ENCODE assay signal across 1 cellular context in the genomic region with DNA sequence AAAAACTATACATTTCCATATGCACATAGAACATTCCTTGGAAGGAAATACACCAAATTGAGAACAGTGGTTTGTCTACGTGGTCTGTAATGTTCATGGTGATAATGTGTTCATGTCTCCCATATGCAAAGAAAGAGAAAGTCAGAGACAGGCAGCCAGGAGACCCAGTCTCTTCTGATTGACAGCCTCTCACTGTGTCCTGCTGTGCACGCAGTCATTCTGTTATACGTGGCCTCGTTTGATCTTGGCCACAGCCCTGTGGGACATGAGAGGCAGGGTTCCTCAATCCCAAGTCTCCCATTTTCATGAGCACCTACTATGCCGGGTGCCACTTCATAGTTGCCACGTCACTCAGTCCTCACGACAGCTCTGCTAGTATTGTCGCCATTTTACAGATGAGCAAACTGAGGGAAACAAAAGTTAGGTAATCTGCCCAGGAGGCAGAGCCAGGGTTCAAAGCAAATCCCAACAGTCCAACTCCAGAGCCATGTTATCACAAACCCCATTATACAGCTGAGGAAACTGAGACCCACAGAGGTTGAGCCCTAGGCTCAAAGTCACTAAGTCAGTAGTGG.
TF ChIP-seq lines count a peak whose summit lies in the region.

No MANE protein-coding gene starts in this region.

TF ChIP-seq in GM12878, 131 proteins besides CTCF, POLR2A, EP300 and RAD21:
- no peak for TF ChIP-seq CREB1 (IDR thresholded peaks at IDR 0.05; ENCODE audit: low read depth)
- TF ChIP-seq, protein P1, sequence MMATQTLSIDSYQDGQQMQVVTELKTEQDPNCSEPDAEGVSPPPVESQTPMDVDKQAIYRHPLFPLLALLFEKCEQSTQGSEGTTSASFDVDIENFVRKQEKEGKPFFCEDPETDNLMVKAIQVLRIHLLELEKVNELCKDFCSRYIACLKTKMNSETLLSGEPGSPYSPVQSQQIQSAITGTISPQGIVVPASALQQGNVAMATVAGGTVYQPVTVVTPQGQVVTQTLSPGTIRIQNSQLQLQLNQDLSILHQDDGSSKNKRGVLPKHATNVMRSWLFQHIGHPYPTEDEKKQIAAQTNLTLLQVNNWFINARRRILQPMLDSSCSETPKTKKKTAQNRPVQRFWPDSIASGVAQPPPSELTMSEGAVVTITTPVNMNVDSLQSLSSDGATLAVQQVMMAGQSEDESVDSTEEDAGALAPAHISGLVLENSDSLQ (IDR thresholded peaks at IDR 0.05) = 0 out of 2 replicates have a peak, but pooled peaks have one; percentile 46
